Comparison of ENCODE assay signal across 11 cellular contexts in genomic region chr19:49031642-49032301, GRCh38. TPM values are rescaled to one million over a fixed set of nuclear protein-coding genes. Genes with fewer than 3 reads are reported as not detected.
DNase-seq lines count a peak whose midpoint lies in the region; ATAC-seq and TF ChIP-seq lines count a peak whose summit lies in the region.
"Not testable (repeated sequence)": the region's sequence is repeated elsewhere in the genome, so short reads cannot be mapped to it uniquely, and the experiment has no call there.
"Had no signal": no experiment of that assay in that cellular context is flagged by ENCODE, and none has a peak within 500 bp of the region (broad histone marks: within the 10 kb centered on the region; RNA-seq: fewer than 3 reads in every experiment).

Gene CGB2, plus strand, starts transcription at chr19:49031890. Its CDS starts 206 bp downstream, at chr19:49032096.

- H3K27me3 Mint-ChIP-seq in WTC11 (ENCODE audit: low read depth) = peaks cover 32% of the 10 kb centered on the region
- not testable (repeated sequence) for H3K27me3 Mint-ChIP-seq in naive thymus-derived CD4-positive, alpha-beta T cell

- not testable (repeated sequence) for H3K9me3 ChIP-seq in HUES6 (ENCODE audit: control insufficient read depth, insufficient read depth, low read depth, low read length); naive thymus-derived CD4-positive, alpha-beta T cell (ENCODE audit: control insufficient read depth in 2 of 3, low read length in 3 of 3)

- H3K27ac Mint-ChIP-seq in WTC11 = not testable (repeated sequence)
- peak within 1 kb of the TSS in 1 of 9 donors; percentile 74 for H3K27ac Mint-ChIP-seq in naive thymus-derived CD4-positive, alpha-beta T cell

- H3K27me3 ChIP-seq in HUES6 (ENCODE audit: control insufficient read depth, insufficient read depth, low read length); naive thymus-derived CD4-positive, alpha-beta T cell (ENCODE audit: control insufficient read depth in 2 of 2, insufficient read depth in 2 of 2, low read length in 2 of 2): not testable (repeated sequence)

- ATAC-seq in WTC11 = peak; percentile 90
- peak; percentile 54 for ATAC-seq in naive thymus-derived CD4-positive, alpha-beta T cell

- not testable (repeated sequence) for H3K36me3 Mint-ChIP-seq in WTC11; naive thymus-derived CD4-positive, alpha-beta T cell

- POLR2A ChIA-PET in WTC11 (lab: Charles Lee); naive thymus-derived CD4-positive, alpha-beta T cell (lab: Charles Lee): not testable (repeated sequence)

- H3K27ac ChIP-seq in HUES6 (ENCODE audit: low read depth, low read length); naive thymus-derived CD4-positive, alpha-beta T cell (ENCODE audit: low read depth, low read length): not testable (repeated sequence)

- intact Hi-C loops in naive thymus-derived CD4-positive, alpha-beta T cell (cut with micrococcal nuclease) = not testable (repeated sequence)

- TF ChIP-seq CTCF in WTC11 (IDR thresholded peaks at IDR 0.05) (peak; percentile 92), epithelial cell of esophagus (IDR thresholded peaks at IDR 0.05; ENCODE audit: insufficient read depth, low read depth, low read length, missing control alignments) (peak; percentile 36)

- not testable (repeated sequence) for H3K9ac ChIP-seq in HUES6 (ENCODE audit: low read length)

- not testable (repeated sequence) for H3K36me3 ChIP-seq in HUES6 (ENCODE audit: control insufficient read depth, insufficient read depth, low read length); naive thymus-derived CD4-positive, alpha-beta T cell (ENCODE audit: control insufficient read depth in 2 of 3, insufficient read depth in 3 of 3, low read length in 3 of 3)

- H3K9me3 Mint-ChIP-seq in WTC11; naive thymus-derived CD4-positive, alpha-beta T cell: not testable (repeated sequence)

- H3K4me3 ChIP-seq in HUES6 (ENCODE audit: low read depth, low read length) = peak within 1 kb of the TSS; percentile 37
- not testable (repeated sequence) for H3K4me3 ChIP-seq in epithelial cell of esophagus (ENCODE audit: low read length); naive thymus-derived CD4-positive, alpha-beta T cell (ENCODE audit: low read length)

- peak; percentile 23 for DNase-seq in COLO668 (lab: John Stamatoyannopoulos, UW; ENCODE audit: unreplicated experiment)
- DNase-seq in NCI-H69 (lab: John Stamatoyannopoulos, UW) = peak; percentile 93
- DNase-seq in WTC11 (ENCODE audit: low spot score) = peak; percentile 89
- peak; percentile 80 for DNase-seq in activated effector memory CD4-positive, alpha-beta T cell treated with anti-CD3 and anti-CD28 coated beads, Interleukin-2, amount 50 U/mL, for 16 hours
- not testable (repeated sequence) for DNase-seq in epithelial cell of esophagus (ENCODE audit: low read depth)
- DNase-seq in naive thymus-derived CD4-positive, alpha-beta T cell = peak in 7 of 9 donors; percentile 28 to 70 (median 40)
- peak; percentile 92 for DNase-seq in stimulated activated CD8-positive, alpha-beta memory T cell treated with anti-CD3 and anti-CD28 coated beads, Interleukin-4, amount 100 ng/mL, for 48 hours

- H3K4me3 Mint-ChIP-seq in WTC11 = peak within 1 kb of the TSS; percentile 65
- H3K4me3 Mint-ChIP-seq in naive thymus-derived CD4-positive, alpha-beta T cell = not testable (repeated sequence)

- H3K4me1 Mint-ChIP-seq in WTC11; naive thymus-derived CD4-positive, alpha-beta T cell: not testable (repeated sequence)

- CTCF ChIA-PET in WTC11 (lab: Charles Lee) = interaction anchor here (0.6 to 1.1 kb wide), 21 partner anchors 9 to 244 kb away, joined by 3 to 23 read pairs (median 4); partner anchors contain the start of genes CGB7, NTF4 and RUVBL2
- CTCF ChIA-PET in naive thymus-derived CD4-positive, alpha-beta T cell (lab: Charles Lee) = not testable (repeated sequence)

- H3K4me1 ChIP-seq in HUES6 (ENCODE audit: control insufficient read depth, insufficient read depth, low read length); naive thymus-derived CD4-positive, alpha-beta T cell (ENCODE audit: control insufficient read depth in 2 of 2, insufficient read depth in 2 of 2, low read length in 2 of 2): not testable (repeated sequence)

TF ChIP-seq in WTC11, 78 proteins besides CTCF, POLR2A, EP300 and RAD21:
- TF ChIP-seq CREM (CRISPR knock-in tag; IDR thresholded peaks at IDR 0.05) (peak; percentile 66; the same call in 1 of the 2 replicates), NFYB (CRISPR knock-in tag; conservative IDR thresholded peaks at IDR 0.05; ENCODE audit: low read depth) (peak; percentile 61), HMGXB4 (CRISPR knock-in tag; IDR thresholded peaks at IDR 0.05) (peak; percentile 67; the same call in 1 of the 2 replicates), PRRX2 (CRISPR knock-in tag; IDR thresholded peaks at IDR 0.05) (0 out of 2 replicates have a peak, but pooled peaks have one; percentile 45)
TF ChIP-seq in WTC11: peak in this region for 4; not testable (repeated sequence) for 74.

RNA-seq across cellular contexts. Expression of gene CGB2, which starts in this region (rescaled TPM):
- total RNA-seq in WTC11 (2021) = 1.1 to 1.2 TPM in 2 of 3 replicates, not detected in the other
- not detected for total RNA-seq in naive thymus-derived CD4-positive, alpha-beta T cell
- polyA plus RNA-seq in naive thymus-derived CD4-positive, alpha-beta T cell = not detected
- total RNA-seq: sigmoid colon; T-helper 2 cell treated with Interferon-gamma antibody and Interleukin-4, amounts not matched to agents 100 ng/mL and 5 ng/mL, for 36 hours; tibial nerve had no signal

Comparison
In these comparisons a context has a peak if more than half of its experiments do, and no peak if none do; other contexts are left out.
1. Peak in DNase-seq and ATAC-seq in naive thymus-derived CD4-positive, alpha-beta T cell; RNA of the gene not detected or under 1 TPM.